1 cellular context compared by ENCODE assay signal in the genomic region with DNA sequence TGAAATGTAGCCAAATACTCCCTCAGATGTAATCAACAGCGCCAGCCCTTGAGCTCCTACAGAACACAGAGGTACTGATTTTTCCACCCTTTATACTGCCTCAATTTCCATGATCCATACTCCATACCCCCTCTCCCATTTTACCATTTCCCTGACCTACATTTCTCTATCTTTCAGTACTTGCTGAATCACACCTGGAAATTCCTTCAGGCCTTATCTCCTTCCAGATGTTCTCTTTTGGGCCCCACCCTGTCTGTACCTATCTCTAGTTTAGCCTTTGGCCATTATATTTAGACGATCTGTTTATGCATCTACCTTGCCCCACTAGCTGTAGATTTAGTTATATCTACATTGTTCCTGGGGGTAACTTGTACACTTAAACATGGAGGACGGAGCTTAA.
A peak's percentile ranks its signal among the peaks of the same experiment; 100 is the strongest.
TF ChIP-seq lines count a peak whose summit lies in the region.

No MANE protein-coding gene starts in this region.

TF ChIP-seq in K562, 482 proteins besides CTCF, POLR2A, EP300 and RAD21 (continued from another document and continues in another):
- TF ChIP-seq, protein P1, sequence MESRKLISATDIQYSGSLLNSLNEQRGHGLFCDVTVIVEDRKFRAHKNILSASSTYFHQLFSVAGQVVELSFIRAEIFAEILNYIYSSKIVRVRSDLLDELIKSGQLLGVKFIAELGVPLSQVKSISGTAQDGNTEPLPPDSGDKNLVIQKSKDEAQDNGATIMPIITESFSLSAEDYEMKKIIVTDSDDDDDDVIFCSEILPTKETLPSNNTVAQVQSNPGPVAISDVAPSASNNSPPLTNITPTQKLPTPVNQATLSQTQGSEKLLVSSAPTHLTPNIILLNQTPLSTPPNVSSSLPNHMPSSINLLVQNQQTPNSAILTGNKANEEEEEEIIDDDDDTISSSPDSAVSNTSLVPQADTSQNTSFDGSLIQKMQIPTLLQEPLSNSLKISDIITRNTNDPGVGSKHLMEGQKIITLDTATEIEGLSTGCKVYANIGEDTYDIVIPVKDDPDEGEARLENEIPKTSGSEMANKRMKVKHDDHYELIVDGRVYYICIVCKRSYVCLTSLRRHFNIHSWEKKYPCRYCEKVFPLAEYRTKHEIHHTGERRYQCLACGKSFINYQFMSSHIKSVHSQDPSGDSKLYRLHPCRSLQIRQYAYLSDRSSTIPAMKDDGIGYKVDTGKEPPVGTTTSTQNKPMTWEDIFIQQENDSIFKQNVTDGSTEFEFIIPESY (CRISPR knock-in tag; IDR thresholded peaks at IDR 0.05) = no peak
- peak; percentile 38; the same call in 1 of the 2 replicates for TF ChIP-seq EHMT2 (IDR thresholded peaks at IDR 0.05)
- TF ChIP-seq KLF13 (tag; IDR thresholded peaks at IDR 0.05; ENCODE audit: borderline replicate concordance, low read depth) = no peak
- TF ChIP-seq SRF (CRISPR knock-in tag; IDR thresholded peaks at IDR 0.05) = no peak
- TF ChIP-seq ZFP36 (IDR thresholded peaks at IDR 0.05; ENCODE audit: low read depth, low read length, partially characterized antibody) = no peak
- TF ChIP-seq, protein P2, sequence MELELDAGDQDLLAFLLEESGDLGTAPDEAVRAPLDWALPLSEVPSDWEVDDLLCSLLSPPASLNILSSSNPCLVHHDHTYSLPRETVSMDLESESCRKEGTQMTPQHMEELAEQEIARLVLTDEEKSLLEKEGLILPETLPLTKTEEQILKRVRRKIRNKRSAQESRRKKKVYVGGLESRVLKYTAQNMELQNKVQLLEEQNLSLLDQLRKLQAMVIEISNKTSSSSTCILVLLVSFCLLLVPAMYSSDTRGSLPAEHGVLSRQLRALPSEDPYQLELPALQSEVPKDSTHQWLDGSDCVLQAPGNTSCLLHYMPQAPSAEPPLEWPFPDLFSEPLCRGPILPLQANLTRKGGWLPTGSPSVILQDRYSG (tag; conservative IDR thresholded peaks at IDR 0.05; ENCODE audit: low read depth) = no peak
- no peak for TF ChIP-seq TEAD2 (tag; IDR thresholded peaks at IDR 0.05)
- no peak for TF ChIP-seq ZNF133 (CRISPR knock-in tag; IDR thresholded peaks at IDR 0.05)
- 0 out of 2 replicates have a peak, but pooled peaks have one; percentile 11 for TF ChIP-seq KLF16 (IDR thresholded peaks at IDR 0.05)
- TF ChIP-seq, protein P3, sequence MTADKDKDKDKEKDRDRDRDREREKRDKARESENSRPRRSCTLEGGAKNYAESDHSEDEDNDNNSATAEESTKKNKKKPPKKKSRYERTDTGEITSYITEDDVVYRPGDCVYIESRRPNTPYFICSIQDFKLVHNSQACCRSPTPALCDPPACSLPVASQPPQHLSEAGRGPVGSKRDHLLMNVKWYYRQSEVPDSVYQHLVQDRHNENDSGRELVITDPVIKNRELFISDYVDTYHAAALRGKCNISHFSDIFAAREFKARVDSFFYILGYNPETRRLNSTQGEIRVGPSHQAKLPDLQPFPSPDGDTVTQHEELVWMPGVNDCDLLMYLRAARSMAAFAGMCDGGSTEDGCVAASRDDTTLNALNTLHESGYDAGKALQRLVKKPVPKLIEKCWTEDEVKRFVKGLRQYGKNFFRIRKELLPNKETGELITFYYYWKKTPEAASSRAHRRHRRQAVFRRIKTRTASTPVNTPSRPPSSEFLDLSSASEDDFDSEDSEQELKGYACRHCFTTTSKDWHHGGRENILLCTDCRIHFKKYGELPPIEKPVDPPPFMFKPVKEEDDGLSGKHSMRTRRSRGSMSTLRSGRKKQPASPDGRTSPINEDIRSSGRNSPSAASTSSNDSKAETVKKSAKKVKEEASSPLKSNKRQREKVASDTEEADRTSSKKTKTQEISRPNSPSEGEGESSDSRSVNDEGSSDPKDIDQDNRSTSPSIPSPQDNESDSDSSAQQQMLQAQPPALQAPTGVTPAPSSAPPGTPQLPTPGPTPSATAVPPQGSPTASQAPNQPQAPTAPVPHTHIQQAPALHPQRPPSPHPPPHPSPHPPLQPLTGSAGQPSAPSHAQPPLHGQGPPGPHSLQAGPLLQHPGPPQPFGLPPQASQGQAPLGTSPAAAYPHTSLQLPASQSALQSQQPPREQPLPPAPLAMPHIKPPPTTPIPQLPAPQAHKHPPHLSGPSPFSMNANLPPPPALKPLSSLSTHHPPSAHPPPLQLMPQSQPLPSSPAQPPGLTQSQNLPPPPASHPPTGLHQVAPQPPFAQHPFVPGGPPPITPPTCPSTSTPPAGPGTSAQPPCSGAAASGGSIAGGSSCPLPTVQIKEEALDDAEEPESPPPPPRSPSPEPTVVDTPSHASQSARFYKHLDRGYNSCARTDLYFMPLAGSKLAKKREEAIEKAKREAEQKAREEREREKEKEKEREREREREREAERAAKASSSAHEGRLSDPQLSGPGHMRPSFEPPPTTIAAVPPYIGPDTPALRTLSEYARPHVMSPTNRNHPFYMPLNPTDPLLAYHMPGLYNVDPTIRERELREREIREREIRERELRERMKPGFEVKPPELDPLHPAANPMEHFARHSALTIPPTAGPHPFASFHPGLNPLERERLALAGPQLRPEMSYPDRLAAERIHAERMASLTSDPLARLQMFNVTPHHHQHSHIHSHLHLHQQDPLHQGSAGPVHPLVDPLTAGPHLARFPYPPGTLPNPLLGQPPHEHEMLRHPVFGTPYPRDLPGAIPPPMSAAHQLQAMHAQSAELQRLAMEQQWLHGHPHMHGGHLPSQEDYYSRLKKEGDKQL (CRISPR knock-in tag; IDR thresholded peaks at IDR 0.05; ENCODE audit: borderline replicate concordance) = no peak
- TF ChIP-seq, protein P4, sequence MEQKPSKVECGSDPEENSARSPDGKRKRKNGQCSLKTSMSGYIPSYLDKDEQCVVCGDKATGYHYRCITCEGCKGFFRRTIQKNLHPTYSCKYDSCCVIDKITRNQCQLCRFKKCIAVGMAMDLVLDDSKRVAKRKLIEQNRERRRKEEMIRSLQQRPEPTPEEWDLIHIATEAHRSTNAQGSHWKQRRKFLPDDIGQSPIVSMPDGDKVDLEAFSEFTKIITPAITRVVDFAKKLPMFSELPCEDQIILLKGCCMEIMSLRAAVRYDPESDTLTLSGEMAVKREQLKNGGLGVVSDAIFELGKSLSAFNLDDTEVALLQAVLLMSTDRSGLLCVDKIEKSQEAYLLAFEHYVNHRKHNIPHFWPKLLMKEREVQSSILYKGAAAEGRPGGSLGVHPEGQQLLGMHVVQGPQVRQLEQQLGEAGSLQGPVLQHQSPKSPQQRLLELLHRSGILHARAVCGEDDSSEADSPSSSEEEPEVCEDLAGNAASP (IDR thresholded peaks at IDR 0.05) = no peak
- TF ChIP-seq BRD9 (IDR thresholded peaks at IDR 0.05; ENCODE audit: low read depth, partially characterized antibody) = no peak
- TF ChIP-seq, protein P5, sequence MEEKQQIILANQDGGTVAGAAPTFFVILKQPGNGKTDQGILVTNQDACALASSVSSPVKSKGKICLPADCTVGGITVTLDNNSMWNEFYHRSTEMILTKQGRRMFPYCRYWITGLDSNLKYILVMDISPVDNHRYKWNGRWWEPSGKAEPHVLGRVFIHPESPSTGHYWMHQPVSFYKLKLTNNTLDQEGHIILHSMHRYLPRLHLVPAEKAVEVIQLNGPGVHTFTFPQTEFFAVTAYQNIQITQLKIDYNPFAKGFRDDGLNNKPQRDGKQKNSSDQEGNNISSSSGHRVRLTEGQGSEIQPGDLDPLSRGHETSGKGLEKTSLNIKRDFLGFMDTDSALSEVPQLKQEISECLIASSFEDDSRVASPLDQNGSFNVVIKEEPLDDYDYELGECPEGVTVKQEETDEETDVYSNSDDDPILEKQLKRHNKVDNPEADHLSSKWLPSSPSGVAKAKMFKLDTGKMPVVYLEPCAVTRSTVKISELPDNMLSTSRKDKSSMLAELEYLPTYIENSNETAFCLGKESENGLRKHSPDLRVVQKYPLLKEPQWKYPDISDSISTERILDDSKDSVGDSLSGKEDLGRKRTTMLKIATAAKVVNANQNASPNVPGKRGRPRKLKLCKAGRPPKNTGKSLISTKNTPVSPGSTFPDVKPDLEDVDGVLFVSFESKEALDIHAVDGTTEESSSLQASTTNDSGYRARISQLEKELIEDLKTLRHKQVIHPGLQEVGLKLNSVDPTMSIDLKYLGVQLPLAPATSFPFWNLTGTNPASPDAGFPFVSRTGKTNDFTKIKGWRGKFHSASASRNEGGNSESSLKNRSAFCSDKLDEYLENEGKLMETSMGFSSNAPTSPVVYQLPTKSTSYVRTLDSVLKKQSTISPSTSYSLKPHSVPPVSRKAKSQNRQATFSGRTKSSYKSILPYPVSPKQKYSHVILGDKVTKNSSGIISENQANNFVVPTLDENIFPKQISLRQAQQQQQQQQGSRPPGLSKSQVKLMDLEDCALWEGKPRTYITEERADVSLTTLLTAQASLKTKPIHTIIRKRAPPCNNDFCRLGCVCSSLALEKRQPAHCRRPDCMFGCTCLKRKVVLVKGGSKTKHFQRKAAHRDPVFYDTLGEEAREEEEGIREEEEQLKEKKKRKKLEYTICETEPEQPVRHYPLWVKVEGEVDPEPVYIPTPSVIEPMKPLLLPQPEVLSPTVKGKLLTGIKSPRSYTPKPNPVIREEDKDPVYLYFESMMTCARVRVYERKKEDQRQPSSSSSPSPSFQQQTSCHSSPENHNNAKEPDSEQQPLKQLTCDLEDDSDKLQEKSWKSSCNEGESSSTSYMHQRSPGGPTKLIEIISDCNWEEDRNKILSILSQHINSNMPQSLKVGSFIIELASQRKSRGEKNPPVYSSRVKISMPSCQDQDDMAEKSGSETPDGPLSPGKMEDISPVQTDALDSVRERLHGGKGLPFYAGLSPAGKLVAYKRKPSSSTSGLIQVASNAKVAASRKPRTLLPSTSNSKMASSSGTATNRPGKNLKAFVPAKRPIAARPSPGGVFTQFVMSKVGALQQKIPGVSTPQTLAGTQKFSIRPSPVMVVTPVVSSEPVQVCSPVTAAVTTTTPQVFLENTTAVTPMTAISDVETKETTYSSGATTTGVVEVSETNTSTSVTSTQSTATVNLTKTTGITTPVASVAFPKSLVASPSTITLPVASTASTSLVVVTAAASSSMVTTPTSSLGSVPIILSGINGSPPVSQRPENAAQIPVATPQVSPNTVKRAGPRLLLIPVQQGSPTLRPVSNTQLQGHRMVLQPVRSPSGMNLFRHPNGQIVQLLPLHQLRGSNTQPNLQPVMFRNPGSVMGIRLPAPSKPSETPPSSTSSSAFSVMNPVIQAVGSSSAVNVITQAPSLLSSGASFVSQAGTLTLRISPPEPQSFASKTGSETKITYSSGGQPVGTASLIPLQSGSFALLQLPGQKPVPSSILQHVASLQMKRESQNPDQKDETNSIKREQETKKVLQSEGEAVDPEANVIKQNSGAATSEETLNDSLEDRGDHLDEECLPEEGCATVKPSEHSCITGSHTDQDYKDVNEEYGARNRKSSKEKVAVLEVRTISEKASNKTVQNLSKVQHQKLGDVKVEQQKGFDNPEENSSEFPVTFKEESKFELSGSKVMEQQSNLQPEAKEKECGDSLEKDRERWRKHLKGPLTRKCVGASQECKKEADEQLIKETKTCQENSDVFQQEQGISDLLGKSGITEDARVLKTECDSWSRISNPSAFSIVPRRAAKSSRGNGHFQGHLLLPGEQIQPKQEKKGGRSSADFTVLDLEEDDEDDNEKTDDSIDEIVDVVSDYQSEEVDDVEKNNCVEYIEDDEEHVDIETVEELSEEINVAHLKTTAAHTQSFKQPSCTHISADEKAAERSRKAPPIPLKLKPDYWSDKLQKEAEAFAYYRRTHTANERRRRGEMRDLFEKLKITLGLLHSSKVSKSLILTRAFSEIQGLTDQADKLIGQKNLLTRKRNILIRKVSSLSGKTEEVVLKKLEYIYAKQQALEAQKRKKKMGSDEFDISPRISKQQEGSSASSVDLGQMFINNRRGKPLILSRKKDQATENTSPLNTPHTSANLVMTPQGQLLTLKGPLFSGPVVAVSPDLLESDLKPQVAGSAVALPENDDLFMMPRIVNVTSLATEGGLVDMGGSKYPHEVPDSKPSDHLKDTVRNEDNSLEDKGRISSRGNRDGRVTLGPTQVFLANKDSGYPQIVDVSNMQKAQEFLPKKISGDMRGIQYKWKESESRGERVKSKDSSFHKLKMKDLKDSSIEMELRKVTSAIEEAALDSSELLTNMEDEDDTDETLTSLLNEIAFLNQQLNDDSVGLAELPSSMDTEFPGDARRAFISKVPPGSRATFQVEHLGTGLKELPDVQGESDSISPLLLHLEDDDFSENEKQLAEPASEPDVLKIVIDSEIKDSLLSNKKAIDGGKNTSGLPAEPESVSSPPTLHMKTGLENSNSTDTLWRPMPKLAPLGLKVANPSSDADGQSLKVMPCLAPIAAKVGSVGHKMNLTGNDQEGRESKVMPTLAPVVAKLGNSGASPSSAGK (IDR thresholded peaks at IDR 0.05) = no peak
- TF ChIP-seq MCM5 (IDR thresholded peaks at IDR 0.05; ENCODE audit: low read depth) = no peak
- TF ChIP-seq SMARCC2 (IDR thresholded peaks at IDR 0.05; ENCODE audit: low read depth) = peak; percentile 55; the same call in 1 of the 2 replicates
- TF ChIP-seq, protein P6, sequence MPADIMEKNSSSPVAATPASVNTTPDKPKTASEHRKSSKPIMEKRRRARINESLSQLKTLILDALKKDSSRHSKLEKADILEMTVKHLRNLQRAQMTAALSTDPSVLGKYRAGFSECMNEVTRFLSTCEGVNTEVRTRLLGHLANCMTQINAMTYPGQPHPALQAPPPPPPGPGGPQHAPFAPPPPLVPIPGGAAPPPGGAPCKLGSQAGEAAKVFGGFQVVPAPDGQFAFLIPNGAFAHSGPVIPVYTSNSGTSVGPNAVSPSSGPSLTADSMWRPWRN (IDR thresholded peaks at IDR 0.05; ENCODE audit: low read depth) = no peak
- TF ChIP-seq CBX3 (IDR thresholded peaks at IDR 0.05; ENCODE audit: borderline replicate concordance in 1 of 2, low read length in 2 of 2) = no peak
- no peak for TF ChIP-seq NUFIP1 (IDR thresholded peaks at IDR 0.05; ENCODE audit: partially characterized antibody)
- TF ChIP-seq ZNF316 (IDR thresholded peaks at IDR 0.05) = peak; percentile 72
- no peak for TF ChIP-seq DDX20 (tag; IDR thresholded peaks at IDR 0.05; ENCODE audit: low read depth)
- no peak for TF ChIP-seq ZC3H8 (IDR thresholded peaks at IDR 0.05)
- no peak for TF ChIP-seq ZNF561 (CRISPR knock-in tag; conservative IDR thresholded peaks at IDR 0.05)
- TF ChIP-seq KDM1A (IDR thresholded peaks at IDR 0.05) = peak in 1 of 2 experiments; percentile 48; a peak in 3 of 4 replicates
- TF ChIP-seq, protein P7, sequence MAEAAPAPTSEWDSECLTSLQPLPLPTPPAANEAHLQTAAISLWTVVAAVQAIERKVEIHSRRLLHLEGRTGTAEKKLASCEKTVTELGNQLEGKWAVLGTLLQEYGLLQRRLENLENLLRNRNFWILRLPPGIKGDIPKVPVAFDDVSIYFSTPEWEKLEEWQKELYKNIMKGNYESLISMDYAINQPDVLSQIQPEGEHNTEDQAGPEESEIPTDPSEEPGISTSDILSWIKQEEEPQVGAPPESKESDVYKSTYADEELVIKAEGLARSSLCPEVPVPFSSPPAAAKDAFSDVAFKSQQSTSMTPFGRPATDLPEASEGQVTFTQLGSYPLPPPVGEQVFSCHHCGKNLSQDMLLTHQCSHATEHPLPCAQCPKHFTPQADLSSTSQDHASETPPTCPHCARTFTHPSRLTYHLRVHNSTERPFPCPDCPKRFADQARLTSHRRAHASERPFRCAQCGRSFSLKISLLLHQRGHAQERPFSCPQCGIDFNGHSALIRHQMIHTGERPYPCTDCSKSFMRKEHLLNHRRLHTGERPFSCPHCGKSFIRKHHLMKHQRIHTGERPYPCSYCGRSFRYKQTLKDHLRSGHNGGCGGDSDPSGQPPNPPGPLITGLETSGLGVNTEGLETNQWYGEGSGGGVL (CRISPR knock-in tag; IDR thresholded peaks at IDR 0.05) = no peak
- no peak for TF ChIP-seq TBL1XR1 (IDR thresholded peaks at IDR 0.05; ENCODE audit: low read length in 2 of 2)
- TF ChIP-seq ZNF408 (CRISPR knock-in tag; IDR thresholded peaks at IDR 0.05; ENCODE audit: low read depth) = no peak
- TF ChIP-seq HOXB6 (CRISPR knock-in tag; IDR thresholded peaks at IDR 0.05; ENCODE audit: borderline replicate concordance) = no peak
- TF ChIP-seq ZFPM2 (CRISPR knock-in tag; IDR thresholded peaks at IDR 0.05) = no peak
- peak; percentile 92 for TF ChIP-seq CBFA2T3 (IDR thresholded peaks at IDR 0.05)
- no peak for TF ChIP-seq POLR3G (IDR thresholded peaks at IDR 0.05; ENCODE audit: extremely low read depth, insufficient read length, insufficient replicate concordance)
- TF ChIP-seq CREB1 (IDR thresholded peaks at IDR 0.05) = peak; percentile 46; the same call in 1 of the 2 replicates
- TF ChIP-seq CREB1 (CRISPR knock-in tag; IDR thresholded peaks at IDR 0.05) = no peak
